Comparison of ENCODE assay signal across 23 cellular contexts in genomic region chr14:31955941-31956579, GRCh38.
"Had no signal": no experiment of that assay in that cellular context is flagged by ENCODE, and none has a peak within 500 bp of the region (broad histone marks: within the 10 kb centered on the region; RNA-seq: fewer than 3 reads in every experiment).

No MANE protein-coding gene starts in this region.

- H3K27ac Mint-ChIP-seq: activated CD4-positive, alpha-beta T cell treated with anti-CD3 and anti-CD28 coated beads, Interleukin-2, amount 10 ng/mL, durations not matched to agents 7 days and 5 days; activated naive CD8-positive, alpha-beta T cell; activated T-helper 1 cell treated with anti-CD3 and anti-CD28 coated beads, Interleukin-12 subunit alpha, Interleukin-12 subunit beta, Interleukin-2, Interleukin-4 antibody, amounts not matched to agents 30 ng/mL and 10 ng/mL and 1 ng/mL, durations not matched to agents 14 hours and 24 hours and 36 hours; endodermal cell; naive thymus-derived CD8-positive, alpha-beta T cell; T-cell had no signal

- H3K27me3 ChIP-seq: body of pancreas, colonic mucosa, gastroesophageal sphincter, heart right ventricle, pancreas, upper lobe of right lung had no signal

- ATAC-seq: activated CD4-positive, CD25-positive, alpha-beta regulatory T cell treated with anti-CD3 and anti-CD28 coated beads, Interleukin-2, amount 50 U/mL, for 24 hours; body of pancreas; gastroesophageal sphincter; naive thymus-derived CD8-positive, alpha-beta T cell; T-cell; upper lobe of right lung had no signal

- DNase-seq: activated CD4-positive, alpha-beta T cell treated with anti-CD3 and anti-CD28 coated beads, Interleukin-2, amount 10 ng/mL, durations not matched to agents 7 days and 5 days; activated CD8-positive, alpha-beta memory T cell treated with anti-CD3 and anti-CD28 coated beads, Interleukin-2, amount 50 U/mL, for 4 hours; amygdala; body of pancreas; central memory CD4-positive, alpha-beta T cell; colonic mucosa; endodermal cell; erythroblast; heart right ventricle; mesendoderm; naive thymus-derived CD8-positive, alpha-beta T cell; pancreas; stimulated activated CD4-positive, alpha-beta T cell treated with anti-CD3 and anti-CD28 coated beads, Interleukin-12 subunit alpha, Interleukin-12 subunit beta, amount 100 ng/mL, for 4 hours; stimulated activated CD4-positive, alpha-beta T cell treated with anti-CD3 and anti-CD28 coated beads, Interleukin-1b, Interleukin-23, amount 100 ng/mL, for 48 hours; stimulated activated CD8-positive, alpha-beta memory T cell treated with anti-CD3 and anti-CD28 coated beads, Interleukin-4, amount 100 ng/mL, for 48 hours; stimulated activated naive CD4-positive, alpha-beta T cell; T-cell; T1000; upper lobe of right lung had no signal

- H3K4me1 ChIP-seq: body of pancreas, colonic mucosa, pancreas had no signal

- FAIRE-seq: pancreas had no signal

- H3K27ac ChIP-seq: body of pancreas, colonic mucosa, gastroesophageal sphincter, heart right ventricle, pancreas, upper lobe of right lung had no signal

- H3K9me3 ChIP-seq: body of pancreas, colonic mucosa, gastroesophageal sphincter, heart right ventricle, pancreas, upper lobe of right lung had no signal

- H3K4me3 ChIP-seq: body of pancreas, colonic mucosa, gastroesophageal sphincter, heart right ventricle, pancreas, upper lobe of right lung had no signal

- H3K4me3 Mint-ChIP-seq: activated CD4-positive, alpha-beta T cell treated with anti-CD3 and anti-CD28 coated beads, Interleukin-2, amount 10 ng/mL, durations not matched to agents 7 days and 5 days; activated naive CD8-positive, alpha-beta T cell; activated T-helper 1 cell treated with anti-CD3 and anti-CD28 coated beads, Interleukin-12 subunit alpha, Interleukin-12 subunit beta, Interleukin-2, Interleukin-4 antibody, amounts not matched to agents 30 ng/mL and 10 ng/mL and 1 ng/mL, durations not matched to agents 14 hours and 24 hours and 36 hours; endodermal cell; naive thymus-derived CD8-positive, alpha-beta T cell; T-cell had no signal

- H3K36me3 ChIP-seq: colonic mucosa, gastroesophageal sphincter, heart right ventricle, pancreas, upper lobe of right lung had no signal

- H3K4me1 Mint-ChIP-seq: activated CD4-positive, alpha-beta T cell treated with anti-CD3 and anti-CD28 coated beads, Interleukin-2, amount 10 ng/mL, durations not matched to agents 7 days and 5 days had no signal

- H3K36me3 Mint-ChIP-seq: activated naive CD8-positive, alpha-beta T cell; T-cell had no signal
